In the genomic region with DNA sequence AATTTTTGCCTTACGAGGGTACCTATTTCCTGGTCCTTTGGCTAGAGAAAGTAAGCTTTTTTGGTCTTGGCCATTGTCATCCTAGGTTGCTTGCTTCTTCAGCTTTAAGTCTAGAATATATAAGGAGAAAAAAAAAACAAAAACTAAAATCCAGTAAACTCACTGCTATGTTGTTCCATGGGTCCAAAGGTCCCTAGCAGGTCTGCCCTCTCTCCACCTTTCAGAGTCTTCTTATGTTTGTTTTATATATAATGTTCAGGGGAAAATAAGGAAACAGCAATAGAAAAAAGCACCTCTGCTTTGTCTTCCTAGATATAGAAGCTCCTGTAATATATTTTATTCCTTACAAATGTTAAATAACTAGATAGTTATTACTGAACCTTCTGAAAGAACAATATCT, we compare ENCODE assay signal across 21 cellular contexts. TPM values are rescaled to one million over a fixed set of nuclear protein-coding genes. Genes with fewer than 3 reads are reported as not detected.
DNase-seq lines count a peak whose midpoint lies in the region; ATAC-seq, FAIRE-seq and TF ChIP-seq lines count a peak whose summit lies in the region.
"Had no signal": no experiment of that assay in that cellular context is flagged by ENCODE, and none has a peak within 500 bp of the region (broad histone marks: within the 10 kb centered on the region; RNA-seq: fewer than 3 reads in every experiment).

No MANE protein-coding gene starts in this region.

- H4K20me1 ChIP-seq in HepG2 (ENCODE audit: insufficient read depth, low read length) = no peaks in the 10 kb centered on the region

- H3K9me3 Mint-ChIP-seq in MCF 10A (ENCODE audit: unreplicated experiment) = no peaks in the 10 kb centered on the region
- H3K9me3 Mint-ChIP-seq: CD4-positive, alpha-beta memory T cell had no signal

- no peak overlapping the region for H3K4me3 ChIP-seq in liver (ENCODE audit: low read depth in 1 of 3, low read length in 3 of 3)
- H3K4me3 ChIP-seq in HepG2 (replicated peaks in 1 of 3; ENCODE audit: insufficient read depth in 1 of 3, low read depth in 2 of 3, low read length in 3 of 3) = no peak overlapping the region
- no peak overlapping the region for H3K4me3 ChIP-seq in colonic mucosa
- no peak overlapping the region for H3K4me3 ChIP-seq in mucosa of descending colon
- H3K4me3 ChIP-seq: A549, GM12878, GM23248 had no signal

- no peaks in the 10 kb centered on the region for H3K4me1 Mint-ChIP-seq in MCF 10A (ENCODE audit: insufficient read depth, unreplicated experiment)
- H3K4me1 Mint-ChIP-seq: CD4-positive, alpha-beta memory T cell had no signal

- H3K36me3 Mint-ChIP-seq in MCF 10A (ENCODE audit: insufficient read depth, unreplicated experiment) = no peaks in the 10 kb centered on the region
- H3K36me3 Mint-ChIP-seq: CD4-positive, alpha-beta memory T cell had no signal

- no peak overlapping the region for H3K4me2 ChIP-seq in HepG2 (ENCODE audit: low read depth, low read length)
- H3K4me2 ChIP-seq: A549 had no signal

- ATAC-seq in HepG2 = no peak
- ATAC-seq in mucosa of descending colon = peak; percentile 86
- ATAC-seq: A549, GM12878 had no signal

- no peak for TF ChIP-seq EP300 in HepG2 (IDR thresholded peaks at IDR 0.05; ENCODE audit: low read depth in 2 of 2, low read length in 2 of 2)
- TF ChIP-seq EP300 in HepG2 (CRISPR knock-in tag; IDR thresholded peaks at IDR 0.05; ENCODE audit: borderline replicate concordance) = no peak

- H3K27ac ChIP-seq in liver (ENCODE audit: low read depth in 1 of 2, low read length in 2 of 2) = no peak overlapping the region
- H3K27ac ChIP-seq in HepG2 (ENCODE audit: extremely low read length, insufficient read depth, low read length) = no peak overlapping the region
- H3K27ac ChIP-seq in colonic mucosa = peak overlapping the region; percentile 29
- H3K27ac ChIP-seq: A549, GM23248 had no signal

- BruUV-seq in HepG2 (replicated peaks; lab: Mats Ljungman, UMichigan) (no TSS peak), MCF 10A (replicated peaks; lab: Mats Ljungman, UMichigan) (no TSS peak)

- H3K9ac ChIP-seq in liver (ENCODE audit: low read depth in 1 of 2, low read length in 2 of 2) (no peak overlapping the region), HepG2 (ENCODE audit: insufficient read depth, low read depth, low read length) (no peak overlapping the region), colonic mucosa (ENCODE audit: low read depth in 2 of 2, low read length in 2 of 2) (no peak overlapping the region)
- H3K9ac ChIP-seq: GM23248 had no signal

- no peaks in the 10 kb centered on the region for H3K27me3 Mint-ChIP-seq in MCF 10A (ENCODE audit: insufficient read depth, unreplicated experiment)

- H3K4me3 Mint-ChIP-seq in MCF 10A (ENCODE audit: unreplicated experiment) = no peak overlapping the region
- H3K4me3 Mint-ChIP-seq: CD4-positive, alpha-beta memory T cell had no signal

- H3K27me3 ChIP-seq in liver (ENCODE audit: control insufficient read depth in 4 of 4, insufficient read depth in 4 of 4, low read length in 3 of 4) = no peaks in the 10 kb centered on the region
- peaks cover 0 to 1% of the 10 kb centered on the region in 2 experiments; a peak in 1 of 5 replicates for H3K27me3 ChIP-seq in HepG2 (ENCODE audit: control insufficient read depth in 1 of 2, insufficient read depth in 2 of 2, low read length in 2 of 2)
- H3K27me3 ChIP-seq in colonic mucosa = no peaks in the 10 kb centered on the region

- 94% methylated on average over 1 of the region's 1 CpG for WGBS in liver
- 68% methylated on average over 1 of the region's 1 CpG for WGBS in HepG2 (ENCODE audit: low lambda C conversion rate)

- no peak for TF ChIP-seq CTCF in liver (IDR thresholded peaks at IDR 0.05; ENCODE audit: low read depth, low read length, missing input control)
- TF ChIP-seq CTCF in HepG2 (CRISPR knock-in tag; IDR thresholded peaks at IDR 0.05) = no peak
- TF ChIP-seq CTCF in colonic mucosa (IDR thresholded peaks at IDR 0.05) = no peak
- no peak for TF ChIP-seq CTCF in mucosa of descending colon (IDR thresholded peaks at IDR 0.05)
- TF ChIP-seq CTCF in MCF 10A (IDR thresholded peaks at IDR 0.05; ENCODE audit: unreplicated experiment) = no peak
- TF ChIP-seq CTCF in GM13977 (IDR thresholded peaks at IDR 0.05; ENCODE audit: extremely low read depth, insufficient read depth, missing control alignments) = no peak

- POLR2A ChIA-PET in HepG2 (lab: Yijun Ruan, JAX) (no interaction called here), MCF 10A (lab: Yijun Ruan, JAX) (interaction anchor here (0.8 kb wide), 1 partner anchor 16 kb away, joined by 3 read pairs; no protein-coding TSS in a partner anchor)

- DNase-seq in HepG2 (ENCODE audit: low spot score) (no peak), colonic mucosa (peak; percentile 47), mucosa of descending colon (peak in 1 of 3 donors; percentile 59), MCF 10A (ENCODE audit: unreplicated experiment) (no peak), GM13977 (ENCODE audit: low spot score) (no peak)
- DNase-seq: 8988T; C1 segment of cervical spinal cord; Calu3; CD4-positive, alpha-beta memory T cell; COR-L47; DMS79; EL; GDM1; GM23248; H7; HCEC 1CT had no signal

- in situ Hi-C loops in HepG2 (cut with HindIII; ENCODE audit: extremely low pct_ligation_motif_present, low pct_unique_long_range_greater_than_20kb) = no loop called here
- in situ Hi-C loops in GM13977 (cut with MboI; ENCODE audit: low pct_unique_long_range_greater_than_20kb, low sequenced_read_pairs, unreplicated experiment) = no loop called here

- intact Hi-C loops in HepG2 (cut with micrococcal nuclease; ENCODE audit: unreplicated experiment) = no loop called here
- intact Hi-C loops in colonic mucosa (cut with DNase I) = no loop called here
- intact Hi-C loops in mucosa of descending colon (cut with DNase I, micrococcal nuclease) = no loop called here
- intact Hi-C loops in MCF 10A (cut with micrococcal nuclease) = no loop called here

- H3K79me2 ChIP-seq in HepG2 (ENCODE audit: insufficient read depth, low read length) = no peaks in the 10 kb centered on the region

- no peaks in the 10 kb centered on the region for H3K4me1 ChIP-seq in liver (ENCODE audit: control insufficient read depth in 4 of 4, insufficient read depth in 4 of 4, low read length in 3 of 4)
- H3K4me1 ChIP-seq in HepG2 (ENCODE audit: insufficient read depth, low read length) = peaks cover 7% of the 10 kb centered on the region; the same call in 1 of the 2 replicates
- H3K4me1 ChIP-seq in colonic mucosa = no peaks in the 10 kb centered on the region
- peaks cover 6% of the 10 kb centered on the region for H3K4me1 ChIP-seq in mucosa of descending colon (ENCODE audit: low read depth)
- H3K4me1 ChIP-seq: A549 had no signal

- TF ChIP-seq POLR2A in HepG2 (IDR thresholded peaks at IDR 0.05; ENCODE audit: insufficient read depth in 1 of 2, low read depth in 2 of 2, low read length in 2 of 2) = no peak

- H2AFZ ChIP-seq in HepG2 (ENCODE audit: low read length) = no peak overlapping the region
- H2AFZ ChIP-seq: GM23248 had no signal

- no peaks in the 10 kb centered on the region for H3K36me3 ChIP-seq in liver (ENCODE audit: control insufficient read depth in 4 of 4, insufficient read depth in 3 of 4, low read depth in 1 of 4, low read length in 3 of 4)
- no peaks in the 10 kb centered on the region for H3K36me3 ChIP-seq in HepG2 (replicated peaks in 1 of 2; ENCODE audit: control insufficient read depth in 1 of 2, insufficient read depth in 2 of 2, low read length in 2 of 2)
- H3K36me3 ChIP-seq in colonic mucosa = no peaks in the 10 kb centered on the region
- no peaks in the 10 kb centered on the region for H3K36me3 ChIP-seq in mucosa of descending colon (ENCODE audit: low read depth)

- CTCF ChIA-PET in HepG2 (lab: Yijun Ruan, JAX; ENCODE audit: low intra/inter-chr PET ratio, low total read pairs) (no interaction called here), MCF 10A (lab: Yijun Ruan, JAX) (no interaction called here)

- no peak overlapping the region for H3K27ac Mint-ChIP-seq in MCF 10A (ENCODE audit: low read depth, unreplicated experiment)
- H3K27ac Mint-ChIP-seq: CD4-positive, alpha-beta memory T cell had no signal

- no peak for FAIRE-seq in HepG2 (lab: Jason Lieb, UNC)
- FAIRE-seq: A549, GM12878, GM19239, H1 had no signal

- H3K9me3 ChIP-seq in liver (ENCODE audit: control insufficient read depth in 4 of 4, low read length in 3 of 4) (no peaks in the 10 kb centered on the region), HepG2 (ENCODE audit: low read length) (no peaks in the 10 kb centered on the region), colonic mucosa (no peaks in the 10 kb centered on the region), mucosa of descending colon (no peaks in the 10 kb centered on the region)
- H3K9me3 ChIP-seq: A549 had no signal

- TF ChIP-seq RAD21 in liver (IDR thresholded peaks at IDR 0.05) (no peak), HepG2 (CRISPR knock-in tag; IDR thresholded peaks at IDR 0.05) (no peak)

TF ChIP-seq in HepG2, 621 proteins besides CTCF, POLR2A, EP300 and RAD21 (continues in another document):
- TF ChIP-seq SAFB2 (CRISPR knock-in tag; IDR thresholded peaks at IDR 0.05; ENCODE audit: borderline replicate concordance, low read depth) = no peak

RNA-seq across cellular contexts. Expression of a gene that starts 18.0 kb away (rescaled TPM):
- total RNA-seq in liver = 100 to 1,000 TPM in 1 of 2 donors, 10 to 100 TPM in 1; 32.7 to 138 TPM
- polyA plus RNA-seq in liver = 1 to 10 TPM; 4.4 to 5.9 TPM
- total RNA-seq in HepG2 (2016; rRNA removed; fragmentation: Illumina TruSeq; extraction: Trizol) = 15.2 and 15.4 TPM in 2 replicates
- 10.8 and 11.6 TPM in 2 replicates for total RNA-seq in HepG2 (2016; cell fraction: cytosol; rRNA removed; fragmentation: Illumina TruSeq; extraction: Trizol; ENCODE audit: low read depth)
- 15.3 and 16.6 TPM in 2 replicates for total RNA-seq in HepG2 (2016; cell fraction: insoluble cytoplasmic fraction; rRNA removed; fragmentation: Illumina TruSeq; extraction: Trizol)
- total RNA-seq in HepG2 (2016; cell fraction: membrane; rRNA removed; fragmentation: Illumina TruSeq; extraction: Trizol) = 13.6 and 14.1 TPM in 2 replicates
- 24.2 and 28.7 TPM in 2 replicates for total RNA-seq in HepG2 (2016; cell fraction: nucleus; rRNA removed; fragmentation: Illumina TruSeq; extraction: Trizol)
- polyA plus RNA-seq in HepG2 (2011; rRNA removed) = 8.4 and 8.6 TPM in 2 replicates
- polyA plus RNA-seq in HepG2 (2011; cell fraction: cytosol; rRNA removed) = 2.6 and 4.6 TPM in 2 replicates
- 8.0 and 11.5 TPM in 2 replicates for polyA plus RNA-seq in HepG2 (2011; cell fraction: nucleus; rRNA removed)
- 5.8 and 6.0 TPM in 2 replicates for polyA plus RNA-seq in HepG2 (2012)
- 1.8 and 2.2 TPM in 2 replicates for polyA plus RNA-seq in HepG2 (2016; cell fraction: cytosol; fragmentation: Illumina TruSeq; extraction: Trizol; ENCODE audit: low read depth)
- 13.3 and 15.6 TPM in 2 replicates for polyA plus RNA-seq in HepG2 (2016; cell fraction: insoluble cytoplasmic fraction; fragmentation: Illumina TruSeq; extraction: Trizol; ENCODE audit: low read depth)
- 5.5 and 6.9 TPM in 2 replicates for polyA plus RNA-seq in HepG2 (2016; cell fraction: membrane; fragmentation: Illumina TruSeq; extraction: Trizol; ENCODE audit: low read depth)
- polyA plus RNA-seq in HepG2 (2016; cell fraction: nucleus; fragmentation: Illumina TruSeq; extraction: Trizol; ENCODE audit: insufficient read depth, low read depth) = 13.3 and 15.9 TPM in 2 replicates
- 13.4 and 13.5 TPM in 2 replicates for polyA minus RNA-seq in HepG2 (2011; rRNA and poly(A)+ RNA removed; ENCODE audit: low replicate concordance)
- polyA minus RNA-seq in HepG2 (2011; cell fraction: cytosol; rRNA and poly(A)+ RNA removed) = 6.9 and 8.5 TPM in 2 replicates
- polyA minus RNA-seq in HepG2 (2011; cell fraction: nucleus; rRNA and poly(A)+ RNA removed) = 56.5 and 68.0 TPM in 2 replicates
- total RNA-seq in colonic mucosa = 10 to 100 TPM; 52.4 to 55.7 TPM
- 10 to 100 TPM; 42.5 to 77.1 (median 67.5) TPM for total RNA-seq in mucosa of descending colon
- 47.3 and 50.4 TPM in 2 replicates for total RNA-seq in MCF 10A (2022)
